ENCODE assay signal across 2 cellular contexts in genomic region chr10:74082319-74082718, GRCh38.
TF ChIP-seq lines count a peak whose summit lies in the region.

No MANE protein-coding gene starts in this region.

TF ChIP-seq in liver, 16 proteins besides CTCF, POLR2A, EP300 and RAD21 (continued from another document):
- peak; percentile 65 to 79 for TF ChIP-seq RXRA (IDR thresholded peaks at IDR 0.05)
- TF ChIP-seq JUND (IDR thresholded peaks at IDR 0.05) = no peak
- peak; percentile 36 for TF ChIP-seq YY1 (IDR thresholded peaks at IDR 0.05)
- no peak for TF ChIP-seq EGR1 (IDR thresholded peaks at IDR 0.05; ENCODE audit: low read depth in 2 of 2)
- TF ChIP-seq SP1 (IDR thresholded peaks at IDR 0.05) = peak; percentile 52

TF ChIP-seq in HepG2, 621 proteins besides CTCF, POLR2A, EP300 and RAD21 (continued from another document):
- TF ChIP-seq RNF219 (CRISPR knock-in tag; IDR thresholded peaks at IDR 0.05) = no peak
- TF ChIP-seq ZNF576 (CRISPR knock-in tag; IDR thresholded peaks at IDR 0.05) = no peak
- no peak for TF ChIP-seq HIVEP1 (CRISPR knock-in tag; IDR thresholded peaks at IDR 0.05)
- no peak for TF ChIP-seq KAT8 (CRISPR knock-in tag; IDR thresholded peaks at IDR 0.05)
- TF ChIP-seq BRCA1 (CRISPR knock-in tag; IDR thresholded peaks at IDR 0.05) = no peak
- TF ChIP-seq MIXL1 (CRISPR knock-in tag; IDR thresholded peaks at IDR 0.05) = no peak
- no peak for TF ChIP-seq ZEB1 (IDR thresholded peaks at IDR 0.05; ENCODE audit: insufficient replicate concordance, low read depth)
- no peak for TF ChIP-seq HDAC1 (CRISPR knock-in tag; IDR thresholded peaks at IDR 0.05)
- no peak for TF ChIP-seq CENPT (CRISPR knock-in tag; IDR thresholded peaks at IDR 0.05; ENCODE audit: low read depth)
- TF ChIP-seq, protein P1, sequence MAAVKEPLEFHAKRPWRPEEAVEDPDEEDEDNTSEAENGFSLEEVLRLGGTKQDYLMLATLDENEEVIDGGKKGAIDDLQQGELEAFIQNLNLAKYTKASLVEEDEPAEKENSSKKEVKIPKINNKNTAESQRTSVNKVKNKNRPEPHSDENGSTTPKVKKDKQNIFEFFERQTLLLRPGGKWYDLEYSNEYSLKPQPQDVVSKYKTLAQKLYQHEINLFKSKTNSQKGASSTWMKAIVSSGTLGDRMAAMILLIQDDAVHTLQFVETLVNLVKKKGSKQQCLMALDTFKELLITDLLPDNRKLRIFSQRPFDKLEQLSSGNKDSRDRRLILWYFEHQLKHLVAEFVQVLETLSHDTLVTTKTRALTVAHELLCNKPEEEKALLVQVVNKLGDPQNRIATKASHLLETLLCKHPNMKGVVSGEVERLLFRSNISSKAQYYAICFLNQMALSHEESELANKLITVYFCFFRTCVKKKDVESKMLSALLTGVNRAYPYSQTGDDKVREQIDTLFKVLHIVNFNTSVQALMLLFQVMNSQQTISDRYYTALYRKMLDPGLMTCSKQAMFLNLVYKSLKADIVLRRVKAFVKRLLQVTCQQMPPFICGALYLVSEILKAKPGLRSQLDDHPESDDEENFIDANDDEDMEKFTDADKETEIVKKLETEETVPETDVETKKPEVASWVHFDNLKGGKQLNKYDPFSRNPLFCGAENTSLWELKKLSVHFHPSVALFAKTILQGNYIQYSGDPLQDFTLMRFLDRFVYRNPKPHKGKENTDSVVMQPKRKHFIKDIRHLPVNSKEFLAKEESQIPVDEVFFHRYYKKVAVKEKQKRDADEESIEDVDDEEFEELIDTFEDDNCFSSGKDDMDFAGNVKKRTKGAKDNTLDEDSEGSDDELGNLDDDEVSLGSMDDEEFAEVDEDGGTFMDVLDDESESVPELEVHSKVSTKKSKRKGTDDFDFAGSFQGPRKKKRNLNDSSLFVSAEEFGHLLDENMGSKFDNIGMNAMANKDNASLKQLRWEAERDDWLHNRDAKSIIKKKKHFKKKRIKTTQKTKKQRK (IDR thresholded peaks at IDR 0.05; ENCODE audit: low read length) = no peak
- TF ChIP-seq, protein P2, sequence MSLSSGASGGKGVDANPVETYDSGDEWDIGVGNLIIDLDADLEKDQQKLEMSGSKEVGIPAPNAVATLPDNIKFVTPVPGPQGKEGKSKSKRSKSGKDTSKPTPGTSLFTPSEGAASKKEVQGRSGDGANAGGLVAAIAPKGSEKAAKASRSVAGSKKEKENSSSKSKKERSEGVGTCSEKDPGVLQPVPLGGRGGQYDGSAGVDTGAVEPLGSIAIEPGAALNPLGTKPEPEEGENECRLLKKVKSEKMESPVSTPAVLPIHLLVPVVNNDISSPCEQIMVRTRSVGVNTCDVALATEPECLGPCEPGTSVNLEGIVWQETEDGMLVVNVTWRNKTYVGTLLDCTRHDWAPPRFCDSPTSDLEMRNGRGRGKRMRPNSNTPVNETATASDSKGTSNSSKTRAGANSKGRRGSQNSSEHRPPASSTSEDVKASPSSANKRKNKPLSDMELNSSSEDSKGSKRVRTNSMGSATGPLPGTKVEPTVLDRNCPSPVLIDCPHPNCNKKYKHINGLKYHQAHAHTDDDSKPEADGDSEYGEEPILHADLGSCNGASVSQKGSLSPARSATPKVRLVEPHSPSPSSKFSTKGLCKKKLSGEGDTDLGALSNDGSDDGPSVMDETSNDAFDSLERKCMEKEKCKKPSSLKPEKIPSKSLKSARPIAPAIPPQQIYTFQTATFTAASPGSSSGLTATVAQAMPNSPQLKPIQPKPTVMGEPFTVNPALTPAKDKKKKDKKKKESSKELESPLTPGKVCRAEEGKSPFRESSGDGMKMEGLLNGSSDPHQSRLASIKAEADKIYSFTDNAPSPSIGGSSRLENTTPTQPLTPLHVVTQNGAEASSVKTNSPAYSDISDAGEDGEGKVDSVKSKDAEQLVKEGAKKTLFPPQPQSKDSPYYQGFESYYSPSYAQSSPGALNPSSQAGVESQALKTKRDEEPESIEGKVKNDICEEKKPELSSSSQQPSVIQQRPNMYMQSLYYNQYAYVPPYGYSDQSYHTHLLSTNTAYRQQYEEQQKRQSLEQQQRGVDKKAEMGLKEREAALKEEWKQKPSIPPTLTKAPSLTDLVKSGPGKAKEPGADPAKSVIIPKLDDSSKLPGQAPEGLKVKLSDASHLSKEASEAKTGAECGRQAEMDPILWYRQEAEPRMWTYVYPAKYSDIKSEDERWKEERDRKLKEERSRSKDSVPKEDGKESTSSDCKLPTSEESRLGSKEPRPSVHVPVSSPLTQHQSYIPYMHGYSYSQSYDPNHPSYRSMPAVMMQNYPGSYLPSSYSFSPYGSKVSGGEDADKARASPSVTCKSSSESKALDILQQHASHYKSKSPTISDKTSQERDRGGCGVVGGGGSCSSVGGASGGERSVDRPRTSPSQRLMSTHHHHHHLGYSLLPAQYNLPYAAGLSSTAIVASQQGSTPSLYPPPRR (CRISPR knock-in tag; IDR thresholded peaks at IDR 0.05; ENCODE audit: borderline replicate concordance) = no peak
- TF ChIP-seq NR2F2 (IDR thresholded peaks at IDR 0.05; ENCODE audit: borderline replicate concordance, low read depth) = no peak
